1 cellular context compared by ENCODE assay signal in the genomic region with DNA sequence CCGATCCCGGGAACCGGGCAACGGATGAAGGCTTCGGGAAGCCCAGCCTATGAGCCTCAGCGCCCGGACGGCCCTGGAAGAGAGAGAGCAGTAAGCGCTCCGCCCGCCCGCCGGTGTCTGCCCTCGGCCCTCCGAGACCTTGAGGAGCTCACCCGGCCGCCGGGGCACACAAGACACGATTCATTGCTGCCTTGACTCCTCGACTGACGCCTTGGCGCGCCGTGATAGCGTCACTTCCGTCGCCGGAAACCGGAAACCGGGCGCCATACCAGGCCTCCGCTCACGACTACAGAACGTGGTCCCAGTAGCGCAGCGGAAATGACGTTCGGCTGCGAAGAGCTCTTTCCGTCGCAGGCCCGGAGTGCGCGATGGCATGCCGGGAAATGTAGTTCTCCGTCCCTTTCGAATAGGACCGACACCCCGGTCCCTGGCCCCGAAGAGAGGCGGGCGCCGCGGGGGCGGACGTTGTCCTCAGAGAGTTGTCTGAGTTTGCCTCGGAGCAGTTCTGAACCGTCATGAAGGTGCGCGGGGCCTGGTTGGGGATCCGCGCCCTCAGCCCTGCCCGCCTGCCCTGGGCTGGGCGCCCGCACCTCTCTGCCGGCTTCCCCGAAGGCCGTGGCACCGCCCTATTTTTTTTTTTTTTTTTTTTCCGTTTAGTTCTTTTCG.
TF ChIP-seq lines count a peak whose summit lies in the region.

A gene (minus strand): TSS at position 208 of the 666 bp plus-strand sequence. CDS start 24 bp downstream, at position 184.

TF ChIP-seq in HepG2, 621 proteins besides CTCF, POLR2A, EP300 and RAD21 (continued from another document and continues in another):
- TF ChIP-seq SNRNP70 (IDR thresholded peaks at IDR 0.05; ENCODE audit: low read depth, low read length) (no peak), KMT2B (CRISPR knock-in tag; IDR thresholded peaks at IDR 0.05) (peak; percentile 94), ZNF143 (CRISPR knock-in tag; IDR thresholded peaks at IDR 0.05) (peak; percentile 99), STAT5B (CRISPR knock-in tag; IDR thresholded peaks at IDR 0.05) (0 out of 2 replicates have a peak, but pooled peaks have one; percentile 40), SYNCRIP (IDR thresholded peaks at IDR 0.05; ENCODE audit: insufficient read depth, low read depth, low read length) (no peak), PHF5A (CRISPR knock-in tag; IDR thresholded peaks at IDR 0.05; ENCODE audit: low read depth, unreplicated experiment) (peak; percentile 84), ZNF235 (CRISPR knock-in tag; IDR thresholded peaks at IDR 0.05; ENCODE audit: borderline replicate concordance) (0 out of 2 replicates have a peak, but pooled peaks have one; percentile 14), ATF1 (CRISPR knock-in tag; IDR thresholded peaks at IDR 0.05) (peak; percentile 99), TARDBP (CRISPR knock-in tag; IDR thresholded peaks at IDR 0.05) (peak; percentile 92), FOXP1 (IDR thresholded peaks at IDR 0.05) (no peak), FOXP1 (CRISPR knock-in tag; IDR thresholded peaks at IDR 0.05) (no peak), MYC (CRISPR knock-in tag; IDR thresholded peaks at IDR 0.05; ENCODE audit: borderline replicate concordance) (peak; percentile 100), ZNF672 (CRISPR knock-in tag; IDR thresholded peaks at IDR 0.05) (no peak), MAFK (conservative IDR thresholded peaks at IDR 0.05 in 1 of 2, IDR thresholded peaks at IDR 0.05 in 1 of 2; ENCODE audit: low read length in 2 of 2) (no peak), SPEN (CRISPR knock-in tag; IDR thresholded peaks at IDR 0.05; ENCODE audit: low read depth) (peak; percentile 98), NPAS2 (CRISPR knock-in tag; IDR thresholded peaks at IDR 0.05; ENCODE audit: borderline replicate concordance) (no peak), ZNF367 (CRISPR knock-in tag; IDR thresholded peaks at IDR 0.05; ENCODE audit: borderline replicate concordance) (no peak), ETV5 (CRISPR knock-in tag; IDR thresholded peaks at IDR 0.05; ENCODE audit: borderline replicate concordance) (peak; percentile 91), IRX3 (CRISPR knock-in tag; IDR thresholded peaks at IDR 0.05; ENCODE audit: borderline replicate concordance, low read depth) (no peak), DR1 (CRISPR knock-in tag; IDR thresholded peaks at IDR 0.05) (peak; percentile 62; the same call in 1 of the 2 replicates), ZNF547 (CRISPR knock-in tag; IDR thresholded peaks at IDR 0.05) (peak; percentile 62; the same call in 1 of the 2 replicates), HNRNPUL1 (IDR thresholded peaks at IDR 0.05; ENCODE audit: low read depth, low read length) (no peak), FOSL2 (CRISPR knock-in tag; IDR thresholded peaks at IDR 0.05) (peak; percentile 65), ISX (CRISPR knock-in tag; conservative IDR thresholded peaks at IDR 0.05) (no peak), ZFP90 (CRISPR knock-in tag; IDR thresholded peaks at IDR 0.05; ENCODE audit: borderline replicate concordance) (peak; percentile 82; the same call in 1 of the 2 replicates), ZNF790 (CRISPR knock-in tag; IDR thresholded peaks at IDR 0.05; ENCODE audit: borderline replicate concordance) (no peak), RXRA (CRISPR knock-in tag; IDR thresholded peaks at IDR 0.05) (peak; percentile 70), TAF15 (IDR thresholded peaks at IDR 0.05; ENCODE audit: low read depth, low read length, poor library complexity, severe bottlenecking) (no peak), CENPT (CRISPR knock-in tag; IDR thresholded peaks at IDR 0.05; ENCODE audit: low read depth) (no peak), HCFC1 (IDR thresholded peaks at IDR 0.05; ENCODE audit: low read depth, low read length) (peak; percentile 99), ZNF292 (CRISPR knock-in tag; IDR thresholded peaks at IDR 0.05; ENCODE audit: borderline replicate concordance, low read depth) (no peak), KDM4B (CRISPR knock-in tag; IDR thresholded peaks at IDR 0.05) (no peak), ZNF432 (CRISPR knock-in tag; IDR thresholded peaks at IDR 0.05; ENCODE audit: borderline replicate concordance) (no peak)
- TF ChIP-seq, protein P1, sequence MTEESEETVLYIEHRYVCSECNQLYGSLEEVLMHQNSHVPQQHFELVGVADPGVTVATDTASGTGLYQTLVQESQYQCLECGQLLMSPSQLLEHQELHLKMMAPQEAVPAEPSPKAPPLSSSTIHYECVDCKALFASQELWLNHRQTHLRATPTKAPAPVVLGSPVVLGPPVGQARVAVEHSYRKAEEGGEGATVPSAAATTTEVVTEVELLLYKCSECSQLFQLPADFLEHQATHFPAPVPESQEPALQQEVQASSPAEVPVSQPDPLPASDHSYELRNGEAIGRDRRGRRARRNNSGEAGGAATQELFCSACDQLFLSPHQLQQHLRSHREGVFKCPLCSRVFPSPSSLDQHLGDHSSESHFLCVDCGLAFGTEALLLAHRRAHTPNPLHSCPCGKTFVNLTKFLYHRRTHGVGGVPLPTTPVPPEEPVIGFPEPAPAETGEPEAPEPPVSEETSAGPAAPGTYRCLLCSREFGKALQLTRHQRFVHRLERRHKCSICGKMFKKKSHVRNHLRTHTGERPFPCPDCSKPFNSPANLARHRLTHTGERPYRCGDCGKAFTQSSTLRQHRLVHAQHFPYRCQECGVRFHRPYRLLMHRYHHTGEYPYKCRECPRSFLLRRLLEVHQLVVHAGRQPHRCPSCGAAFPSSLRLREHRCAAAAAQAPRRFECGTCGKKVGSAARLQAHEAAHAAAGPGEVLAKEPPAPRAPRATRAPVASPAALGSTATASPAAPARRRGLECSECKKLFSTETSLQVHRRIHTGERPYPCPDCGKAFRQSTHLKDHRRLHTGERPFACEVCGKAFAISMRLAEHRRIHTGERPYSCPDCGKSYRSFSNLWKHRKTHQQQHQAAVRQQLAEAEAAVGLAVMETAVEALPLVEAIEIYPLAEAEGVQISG (CRISPR knock-in tag; IDR thresholded peaks at IDR 0.05) = peak; percentile 97
- TF ChIP-seq, protein P2, sequence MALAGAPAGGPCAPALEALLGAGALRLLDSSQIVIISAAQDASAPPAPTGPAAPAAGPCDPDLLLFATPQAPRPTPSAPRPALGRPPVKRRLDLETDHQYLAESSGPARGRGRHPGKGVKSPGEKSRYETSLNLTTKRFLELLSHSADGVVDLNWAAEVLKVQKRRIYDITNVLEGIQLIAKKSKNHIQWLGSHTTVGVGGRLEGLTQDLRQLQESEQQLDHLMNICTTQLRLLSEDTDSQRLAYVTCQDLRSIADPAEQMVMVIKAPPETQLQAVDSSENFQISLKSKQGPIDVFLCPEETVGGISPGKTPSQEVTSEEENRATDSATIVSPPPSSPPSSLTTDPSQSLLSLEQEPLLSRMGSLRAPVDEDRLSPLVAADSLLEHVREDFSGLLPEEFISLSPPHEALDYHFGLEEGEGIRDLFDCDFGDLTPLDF (CRISPR knock-in tag; IDR thresholded peaks at IDR 0.05) = peak; percentile 71; the same call in 1 of the 2 replicates
- TF ChIP-seq, protein P3, sequence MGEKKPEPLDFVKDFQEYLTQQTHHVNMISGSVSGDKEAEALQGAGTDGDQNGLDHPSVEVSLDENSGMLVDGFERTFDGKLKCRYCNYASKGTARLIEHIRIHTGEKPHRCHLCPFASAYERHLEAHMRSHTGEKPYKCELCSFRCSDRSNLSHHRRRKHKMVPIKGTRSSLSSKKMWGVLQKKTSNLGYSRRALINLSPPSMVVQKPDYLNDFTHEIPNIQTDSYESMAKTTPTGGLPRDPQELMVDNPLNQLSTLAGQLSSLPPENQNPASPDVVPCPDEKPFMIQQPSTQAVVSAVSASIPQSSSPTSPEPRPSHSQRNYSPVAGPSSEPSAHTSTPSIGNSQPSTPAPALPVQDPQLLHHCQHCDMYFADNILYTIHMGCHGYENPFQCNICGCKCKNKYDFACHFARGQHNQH (CRISPR knock-in tag; IDR thresholded peaks at IDR 0.05) = peak; percentile 77; the same call in 1 of the 2 replicates
- TF ChIP-seq, protein P4, sequence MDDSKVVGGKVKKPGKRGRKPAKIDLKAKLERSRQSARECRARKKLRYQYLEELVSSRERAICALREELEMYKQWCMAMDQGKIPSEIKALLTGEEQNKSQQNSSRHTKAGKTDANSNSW (CRISPR knock-in tag; IDR thresholded peaks at IDR 0.05; ENCODE audit: borderline replicate concordance) = 0 out of 2 replicates have a peak, but pooled peaks have one; percentile 25
- TF ChIP-seq, protein P5, sequence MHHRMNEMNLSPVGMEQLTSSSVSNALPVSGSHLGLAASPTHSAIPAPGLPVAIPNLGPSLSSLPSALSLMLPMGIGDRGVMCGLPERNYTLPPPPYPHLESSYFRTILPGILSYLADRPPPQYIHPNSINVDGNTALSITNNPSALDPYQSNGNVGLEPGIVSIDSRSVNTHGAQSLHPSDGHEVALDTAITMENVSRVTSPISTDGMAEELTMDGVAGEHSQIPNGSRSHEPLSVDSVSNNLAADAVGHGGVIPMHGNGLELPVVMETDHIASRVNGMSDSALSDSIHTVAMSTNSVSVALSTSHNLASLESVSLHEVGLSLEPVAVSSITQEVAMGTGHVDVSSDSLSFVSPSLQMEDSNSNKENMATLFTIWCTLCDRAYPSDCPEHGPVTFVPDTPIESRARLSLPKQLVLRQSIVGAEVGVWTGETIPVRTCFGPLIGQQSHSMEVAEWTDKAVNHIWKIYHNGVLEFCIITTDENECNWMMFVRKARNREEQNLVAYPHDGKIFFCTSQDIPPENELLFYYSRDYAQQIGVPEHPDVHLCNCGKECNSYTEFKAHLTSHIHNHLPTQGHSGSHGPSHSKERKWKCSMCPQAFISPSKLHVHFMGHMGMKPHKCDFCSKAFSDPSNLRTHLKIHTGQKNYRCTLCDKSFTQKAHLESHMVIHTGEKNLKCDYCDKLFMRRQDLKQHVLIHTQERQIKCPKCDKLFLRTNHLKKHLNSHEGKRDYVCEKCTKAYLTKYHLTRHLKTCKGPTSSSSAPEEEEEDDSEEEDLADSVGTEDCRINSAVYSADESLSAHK (CRISPR knock-in tag; IDR thresholded peaks at IDR 0.05; ENCODE audit: borderline replicate concordance) = no peak
- TF ChIP-seq, protein P6, sequence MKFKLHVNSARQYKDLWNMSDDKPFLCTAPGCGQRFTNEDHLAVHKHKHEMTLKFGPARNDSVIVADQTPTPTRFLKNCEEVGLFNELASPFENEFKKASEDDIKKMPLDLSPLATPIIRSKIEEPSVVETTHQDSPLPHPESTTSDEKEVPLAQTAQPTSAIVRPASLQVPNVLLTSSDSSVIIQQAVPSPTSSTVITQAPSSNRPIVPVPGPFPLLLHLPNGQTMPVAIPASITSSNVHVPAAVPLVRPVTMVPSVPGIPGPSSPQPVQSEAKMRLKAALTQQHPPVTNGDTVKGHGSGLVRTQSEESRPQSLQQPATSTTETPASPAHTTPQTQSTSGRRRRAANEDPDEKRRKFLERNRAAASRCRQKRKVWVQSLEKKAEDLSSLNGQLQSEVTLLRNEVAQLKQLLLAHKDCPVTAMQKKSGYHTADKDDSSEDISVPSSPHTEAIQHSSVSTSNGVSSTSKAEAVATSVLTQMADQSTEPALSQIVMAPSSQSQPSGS (CRISPR knock-in tag; IDR thresholded peaks at IDR 0.05) = peak; percentile 81
- TF ChIP-seq, protein P7, sequence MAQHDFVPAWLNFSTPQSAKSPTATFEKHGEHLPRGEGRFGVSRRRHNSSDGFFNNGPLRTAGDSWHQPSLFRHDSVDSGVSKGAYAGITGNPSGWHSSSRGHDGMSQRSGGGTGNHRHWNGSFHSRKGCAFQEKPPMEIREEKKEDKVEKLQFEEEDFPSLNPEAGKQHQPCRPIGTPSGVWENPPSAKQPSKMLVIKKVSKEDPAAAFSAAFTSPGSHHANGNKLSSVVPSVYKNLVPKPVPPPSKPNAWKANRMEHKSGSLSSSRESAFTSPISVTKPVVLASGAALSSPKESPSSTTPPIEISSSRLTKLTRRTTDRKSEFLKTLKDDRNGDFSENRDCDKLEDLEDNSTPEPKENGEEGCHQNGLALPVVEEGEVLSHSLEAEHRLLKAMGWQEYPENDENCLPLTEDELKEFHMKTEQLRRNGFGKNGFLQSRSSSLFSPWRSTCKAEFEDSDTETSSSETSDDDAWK (CRISPR knock-in tag; IDR thresholded peaks at IDR 0.05) = no peak
- TF ChIP-seq, protein P8, sequence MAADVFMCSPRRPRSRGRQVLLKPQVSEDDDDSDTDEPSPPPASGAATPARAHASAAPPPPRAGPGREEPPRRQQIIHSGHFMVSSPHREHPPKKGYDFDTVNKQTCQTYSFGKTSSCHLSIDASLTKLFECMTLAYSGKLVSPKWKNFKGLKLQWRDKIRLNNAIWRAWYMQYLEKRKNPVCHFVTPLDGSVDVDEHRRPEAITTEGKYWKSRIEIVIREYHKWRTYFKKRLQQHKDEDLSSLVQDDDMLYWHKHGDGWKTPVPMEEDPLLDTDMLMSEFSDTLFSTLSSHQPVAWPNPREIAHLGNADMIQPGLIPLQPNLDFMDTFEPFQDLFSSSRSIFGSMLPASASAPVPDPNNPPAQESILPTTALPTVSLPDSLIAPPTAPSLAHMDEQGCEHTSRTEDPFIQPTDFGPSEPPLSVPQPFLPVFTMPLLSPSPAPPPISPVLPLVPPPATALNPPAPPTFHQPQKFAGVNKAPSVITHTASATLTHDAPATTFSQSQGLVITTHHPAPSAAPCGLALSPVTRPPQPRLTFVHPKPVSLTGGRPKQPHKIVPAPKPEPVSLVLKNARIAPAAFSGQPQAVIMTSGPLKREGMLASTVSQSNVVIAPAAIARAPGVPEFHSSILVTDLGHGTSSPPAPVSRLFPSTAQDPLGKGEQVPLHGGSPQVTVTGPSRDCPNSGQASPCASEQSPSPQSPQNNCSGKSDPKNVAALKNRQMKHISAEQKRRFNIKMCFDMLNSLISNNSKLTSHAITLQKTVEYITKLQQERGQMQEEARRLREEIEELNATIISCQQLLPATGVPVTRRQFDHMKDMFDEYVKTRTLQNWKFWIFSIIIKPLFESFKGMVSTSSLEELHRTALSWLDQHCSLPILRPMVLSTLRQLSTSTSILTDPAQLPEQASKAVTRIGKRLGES (CRISPR knock-in tag; IDR thresholded peaks at IDR 0.05; ENCODE audit: borderline replicate concordance) = 0 out of 2 replicates have a peak, but pooled peaks have one; percentile 32
